In genomic region chr17:80980397-80981061, GRCh38 we compare ENCODE assay signal across 9 cellular contexts. TPM values are rescaled to one million over a fixed set of nuclear protein-coding genes. Genes with fewer than 3 reads are reported as not detected.
A peak's percentile ranks its signal among the peaks of the same experiment; 100 is the strongest.
DNase-seq lines count a peak whose midpoint lies in the region; ATAC-seq and TF ChIP-seq lines count a peak whose summit lies in the region.
"Had no signal": no experiment of that assay in that cellular context is flagged by ENCODE, and none has a peak within 500 bp of the region (broad histone marks: within the 10 kb centered on the region; RNA-seq: fewer than 3 reads in every experiment).

No MANE protein-coding gene starts in this region.

- H3K27me3 ChIP-seq in cardiac muscle cell: peaks cover 15% of the 10 kb centered on the region
- no peaks in the 10 kb centered on the region for H3K27me3 ChIP-seq in right atrium auricular region
- no peaks in the 10 kb centered on the region for H3K27me3 ChIP-seq in hepatocyte

- no peaks in the 10 kb centered on the region for H3K79me2 ChIP-seq in hepatocyte

- H3K9me2 ChIP-seq in hepatocyte (replicated peaks; ENCODE audit: insufficient read depth): no peaks in the 10 kb centered on the region

- peak overlapping the region; percentile 86 for H3K27ac Mint-ChIP-seq in activated T-cell treated with anti-CD3 and anti-CD28 coated beads, Interleukin-2, amount 50 U/mL, for 24 hours
- no peak overlapping the region for H3K27ac Mint-ChIP-seq in stimulated activated naive CD8-positive, alpha-beta T cell treated with anti-CD3 and anti-CD28 coated beads, Interleukin-15, amount 100 ng/mL, for 72 hours

- no peak overlapping the region for H2AFZ ChIP-seq in hepatocyte

- H3K9me3 Mint-ChIP-seq in activated T-cell treated with anti-CD3 and anti-CD28 coated beads, Interleukin-2, amount 50 U/mL, for 24 hours: peaks cover 5% of the 10 kb centered on the region
- no peaks in the 10 kb centered on the region for H3K9me3 Mint-ChIP-seq in stimulated activated naive CD8-positive, alpha-beta T cell treated with anti-CD3 and anti-CD28 coated beads, Interleukin-15, amount 100 ng/mL, for 72 hours

- H3K4me3 ChIP-seq in cardiac muscle cell (peak overlapping the region; percentile 27), right atrium auricular region (no peak overlapping the region), hepatocyte (no peak overlapping the region)

- no peaks in the 10 kb centered on the region for H3K4me1 ChIP-seq in cardiac muscle cell (ENCODE audit: low read depth)
- H3K4me1 ChIP-seq in right atrium auricular region: peaks cover 0 to 20% of the 10 kb centered on the region in 2 donors
- peaks cover 5% of the 10 kb centered on the region for H3K4me1 ChIP-seq in hepatocyte (ENCODE audit: insufficient read depth)

- no peaks in the 10 kb centered on the region for H3K36me3 ChIP-seq in cardiac muscle cell
- H3K36me3 ChIP-seq in right atrium auricular region: no peaks in the 10 kb centered on the region
- no peaks in the 10 kb centered on the region for H3K36me3 ChIP-seq in hepatocyte (replicated peaks; ENCODE audit: insufficient read depth, low read depth)

- peaks cover 3% of the 10 kb centered on the region for H3K27me3 Mint-ChIP-seq in activated T-cell treated with anti-CD3 and anti-CD28 coated beads, Interleukin-2, amount 50 U/mL, for 24 hours
- peaks cover 23% of the 10 kb centered on the region for H3K27me3 Mint-ChIP-seq in stimulated activated naive CD8-positive, alpha-beta T cell treated with anti-CD3 and anti-CD28 coated beads, Interleukin-15, amount 100 ng/mL, for 72 hours

- no peak overlapping the region for H3K4me3 Mint-ChIP-seq in activated T-cell treated with anti-CD3 and anti-CD28 coated beads, Interleukin-2, amount 50 U/mL, for 24 hours
- H3K4me3 Mint-ChIP-seq in stimulated activated naive CD8-positive, alpha-beta T cell treated with anti-CD3 and anti-CD28 coated beads, Interleukin-15, amount 100 ng/mL, for 72 hours: peak overlapping the region; percentile 9 to 67

- 61% methylated on average over 7 of the region's 7 CpGs for WGBS in hepatocyte (ENCODE audit: low lambda C conversion rate, missing lambda C conversion rate)

- no peak overlapping the region for H3K27ac ChIP-seq in cardiac muscle cell
- no peak overlapping the region for H3K27ac ChIP-seq in right atrium auricular region
- no peak overlapping the region for H3K27ac ChIP-seq in hepatocyte

- peak overlapping the region; percentile 88 for H3K4me2 ChIP-seq in hepatocyte

- TF ChIP-seq CTCF in cardiac muscle cell (IDR thresholded peaks at IDR 0.05; ENCODE audit: low read depth, low read length) (no peak), right atrium auricular region (IDR thresholded peaks at IDR 0.05) (no peak), hepatocyte (IDR thresholded peaks at IDR 0.05; ENCODE audit: poor library complexity) (no peak)

- H3K4me1 Mint-ChIP-seq in activated T-cell treated with anti-CD3 and anti-CD28 coated beads, Interleukin-2, amount 50 U/mL, for 24 hours (ENCODE audit: low read depth): peaks cover 12% of the 10 kb centered on the region
- peaks cover 13% of the 10 kb centered on the region for H3K4me1 Mint-ChIP-seq in stimulated activated naive CD8-positive, alpha-beta T cell treated with anti-CD3 and anti-CD28 coated beads, Interleukin-15, amount 100 ng/mL, for 72 hours

- H3K36me3 Mint-ChIP-seq in activated T-cell treated with anti-CD3 and anti-CD28 coated beads, Interleukin-2, amount 50 U/mL, for 24 hours (ENCODE audit: low read depth): no peaks in the 10 kb centered on the region

- DNase-seq in cardiac muscle cell (ENCODE audit: low read depth in 1 of 2, low spot score in 1 of 2) (no peak), right atrium auricular region (ENCODE audit: low spot score) (no peak), hepatocyte (ENCODE audit: low spot score) (no peak), SIG-M5 (lab: John Stamatoyannopoulos, UW) (no peak), globus pallidus (ENCODE audit: low spot score) (no peak), CD1c-positive myeloid dendritic cell (ENCODE audit: extremely low spot score) (no peak)
- DNase-seq in activated T-cell treated with anti-CD3 and anti-CD28 coated beads, Interleukin-2, amount 50 U/mL, for 24 hours: no peak
- no peak for DNase-seq in stimulated activated naive CD8-positive, alpha-beta T cell treated with anti-CD3 and anti-CD28 coated beads, Interleukin-15, amount 100 ng/mL, for 72 hours
- DNase-seq: COR-L47 had no signal

- H3K9me3 ChIP-seq in cardiac muscle cell (ENCODE audit: low read depth) (no peaks in the 10 kb centered on the region), right atrium auricular region (no peaks in the 10 kb centered on the region), hepatocyte (ENCODE audit: low read depth) (no peaks in the 10 kb centered on the region)

- peak; percentile 61 for ATAC-seq in stimulated activated naive CD8-positive, alpha-beta T cell treated with anti-CD3 and anti-CD28 coated beads, Interleukin-15, amount 100 ng/mL, for 72 hours

- no peaks in the 10 kb centered on the region for H4K20me1 ChIP-seq in hepatocyte (ENCODE audit: insufficient read depth, poor library complexity, severe bottlenecking)

RNA-seq across cellular contexts. Expression of gene CHMP6, which starts 11.1 kb away (rescaled TPM):
- 35.5 and 41.4 TPM in 2 replicates for total RNA-seq in cardiac muscle cell
- 46.4 and 58.8 TPM in 2 replicates for polyA plus RNA-seq in cardiac muscle cell
- total RNA-seq in right atrium auricular region: 10 to 100 TPM; 12.9 to 17.5 TPM
- 16.9 and 27.8 TPM in 2 replicates for total RNA-seq in hepatocyte
- 30.8 and 38.3 TPM in 2 replicates for polyA plus RNA-seq in hepatocyte

RNA-seq across cellular contexts. Expression of gene BAIAP2, which starts 54.4 kb away (rescaled TPM):
- total RNA-seq in cardiac muscle cell (16.2 and 24.9 TPM in 2 replicates), right atrium auricular region (10 to 100 TPM; 27.9 to 36.5 TPM), hepatocyte (15.8 and 27.1 TPM in 2 replicates)
- polyA plus RNA-seq in cardiac muscle cell (22.4 and 22.5 TPM in 2 replicates), hepatocyte (49.7 and 60.0 TPM in 2 replicates)
